14 cellular contexts compared by ENCODE assay signal in genomic region chr12:50442178-50442908, GRCh38. TPM values are rescaled to one million over a fixed set of nuclear protein-coding genes. Genes with fewer than 3 reads are reported as not detected.
DNase-seq lines count a peak whose midpoint lies in the region; ATAC-seq lines count a peak whose summit lies in the region.
"Had no signal": no experiment of that assay in that cellular context is flagged by ENCODE, and none has a peak within 500 bp of the region (broad histone marks: within the 10 kb centered on the region; RNA-seq: fewer than 3 reads in every experiment).

No MANE protein-coding gene starts in this region.

- peak overlapping the region; percentile 25 for H3K27ac Mint-ChIP-seq in activated CD4-positive, alpha-beta memory T cell treated with anti-CD3 and anti-CD28 coated beads, Interleukin-2, amount 10 ng/mL, durations not matched to agents 7 days and 5 days
- H3K27ac Mint-ChIP-seq in memory B cell, result peak overlapping the region; percentile 15
- H3K27ac Mint-ChIP-seq in naive thymus-derived CD4-positive, alpha-beta T cell, result peak overlapping the region in 4 of 9 donors; percentile 1 to 51 (median 22)

- H3K4me1 Mint-ChIP-seq in activated CD4-positive, alpha-beta memory T cell treated with anti-CD3 and anti-CD28 coated beads, Interleukin-2, amount 10 ng/mL, durations not matched to agents 7 days and 5 days, result peaks cover 21% of the 10 kb centered on the region
- H3K4me1 Mint-ChIP-seq in memory B cell, result peaks cover 3% of the 10 kb centered on the region
- H3K4me1 Mint-ChIP-seq in naive thymus-derived CD4-positive, alpha-beta T cell, result peaks cover 0 to 7% (median 0%) of the 10 kb centered on the region in 7 donors
- H3K4me1 Mint-ChIP-seq: neural crest cell had no signal

- no peaks in the 10 kb centered on the region for H3K9me3 ChIP-seq in naive thymus-derived CD4-positive, alpha-beta T cell (ENCODE audit: control insufficient read depth in 2 of 3, low read length in 3 of 3)
- H3K9me3 ChIP-seq: lower lobe of right lung had no signal

- peak; percentile 37 for ATAC-seq in GM18858 (IDR thresholded peaks at IDR 0.05; ENCODE audit: unreplicated experiment)
- no peak for ATAC-seq in memory B cell (ENCODE audit: low read depth)
- ATAC-seq in naive thymus-derived CD4-positive, alpha-beta T cell, result no peak
- ATAC-seq in HG03097 (IDR thresholded peaks at IDR 0.05; ENCODE audit: low FRiP score, unreplicated experiment), result no peak
- ATAC-seq: lower lobe of right lung had no signal

- H3K27ac ChIP-seq in naive thymus-derived CD4-positive, alpha-beta T cell (ENCODE audit: low read depth, low read length), result no peak overlapping the region
- H3K27ac ChIP-seq: HL-60, lower lobe of right lung had no signal

- CTCF ChIA-PET in activated CD4-positive, alpha-beta memory T cell treated with anti-CD3 and anti-CD28 coated beads, Interleukin-2, amount 10 ng/mL, durations not matched to agents 7 days and 5 days (lab: Charles Lee), result no interaction called here
- CTCF ChIA-PET in naive thymus-derived CD4-positive, alpha-beta T cell (lab: Charles Lee), result interaction anchor here (0.5 kb wide), 1 partner anchor 25 kb away, joined by 3 read pairs; no protein-coding TSS in a partner anchor

- H3K36me3 Mint-ChIP-seq in activated CD4-positive, alpha-beta memory T cell treated with anti-CD3 and anti-CD28 coated beads, Interleukin-2, amount 10 ng/mL, durations not matched to agents 7 days and 5 days (ENCODE audit: low read depth), result peaks cover 57% of the 10 kb centered on the region
- peaks cover 22% of the 10 kb centered on the region for H3K36me3 Mint-ChIP-seq in memory B cell
- peaks cover 0 to 45% (median 17%) of the 10 kb centered on the region in 5 donors for H3K36me3 Mint-ChIP-seq in naive thymus-derived CD4-positive, alpha-beta T cell

- H3K36me3 ChIP-seq in naive thymus-derived CD4-positive, alpha-beta T cell (ENCODE audit: control insufficient read depth in 2 of 3, insufficient read depth in 3 of 3, low read length in 3 of 3), result peaks cover 0 to 53% (median 7%) of the 10 kb centered on the region in 3 experiments

- H3K27me3 Mint-ChIP-seq in activated CD4-positive, alpha-beta memory T cell treated with anti-CD3 and anti-CD28 coated beads, Interleukin-2, amount 10 ng/mL, durations not matched to agents 7 days and 5 days, result no peaks in the 10 kb centered on the region
- H3K27me3 Mint-ChIP-seq in memory B cell, result no peaks in the 10 kb centered on the region
- no peaks in the 10 kb centered on the region for H3K27me3 Mint-ChIP-seq in naive thymus-derived CD4-positive, alpha-beta T cell

- intact Hi-C loops in naive thymus-derived CD4-positive, alpha-beta T cell (cut with micrococcal nuclease), result no loop called here

- no peak overlapping the region for H3K4me3 ChIP-seq in naive thymus-derived CD4-positive, alpha-beta T cell (ENCODE audit: low read length)
- H3K4me3 ChIP-seq: lower lobe of right lung had no signal

- H3K27me3 ChIP-seq in naive thymus-derived CD4-positive, alpha-beta T cell (ENCODE audit: control insufficient read depth in 2 of 2, insufficient read depth in 2 of 2, low read length in 2 of 2), result no peaks in the 10 kb centered on the region

- no peaks in the 10 kb centered on the region for H3K9me3 Mint-ChIP-seq in activated CD4-positive, alpha-beta memory T cell treated with anti-CD3 and anti-CD28 coated beads, Interleukin-2, amount 10 ng/mL, durations not matched to agents 7 days and 5 days
- H3K9me3 Mint-ChIP-seq in memory B cell, result no peaks in the 10 kb centered on the region
- no peaks in the 10 kb centered on the region for H3K9me3 Mint-ChIP-seq in naive thymus-derived CD4-positive, alpha-beta T cell
- H3K9me3 Mint-ChIP-seq: neural crest cell had no signal

- POLR2A ChIA-PET in activated CD4-positive, alpha-beta memory T cell treated with anti-CD3 and anti-CD28 coated beads, Interleukin-2, amount 10 ng/mL, durations not matched to agents 7 days and 5 days (lab: Charles Lee), result no interaction called here
- POLR2A ChIA-PET in naive thymus-derived CD4-positive, alpha-beta T cell (lab: Charles Lee), result no interaction called here

- DNase-seq in D341Med (ENCODE audit: low spot score) (peak; percentile 17), memory B cell (ENCODE audit: low spot score in 2 of 2) (no peak), activated gamma-delta T cell treated with Interleukin-2 at 50 U/mL for 16 hours (no peak)
- no peak for DNase-seq in activated CD4-positive, alpha-beta memory T cell treated with anti-CD3 and anti-CD28 coated beads, Interleukin-2, amount 10 ng/mL, durations not matched to agents 7 days and 5 days
- DNase-seq in naive thymus-derived CD4-positive, alpha-beta T cell, result no peak
- DNase-seq: activated CD4-positive, alpha-beta T cell treated with anti-CD3 and anti-CD28 coated beads, Interleukin-2, amount 50 U/mL, for 48 hours; dermis blood vessel endothelial cell; lower lobe of right lung; NCI-H526 had no signal

- no peak overlapping the region for H3K4me3 Mint-ChIP-seq in activated CD4-positive, alpha-beta memory T cell treated with anti-CD3 and anti-CD28 coated beads, Interleukin-2, amount 10 ng/mL, durations not matched to agents 7 days and 5 days
- no peak overlapping the region for H3K4me3 Mint-ChIP-seq in memory B cell
- no peak overlapping the region for H3K4me3 Mint-ChIP-seq in naive thymus-derived CD4-positive, alpha-beta T cell
- H3K4me3 Mint-ChIP-seq: neural crest cell had no signal

- H3K4me1 ChIP-seq in naive thymus-derived CD4-positive, alpha-beta T cell (ENCODE audit: control insufficient read depth in 2 of 2, insufficient read depth in 2 of 2, low read length in 2 of 2), result no peaks in the 10 kb centered on the region
- H3K4me1 ChIP-seq: lower lobe of right lung had no signal

RNA-seq across cellular contexts. Expression of gene LARP4, which starts 41.7 kb away (rescaled TPM):
- total RNA-seq in activated CD4-positive, alpha-beta memory T cell treated with anti-CD3 and anti-CD28 coated beads, Interleukin-2, amount 10 ng/mL, durations not matched to agents 7 days and 5 days, result 10 to 100 TPM; 43.1 to 45.8 TPM
- total RNA-seq in naive thymus-derived CD4-positive, alpha-beta T cell, result 10 to 100 TPM; 22.1 to 68.9 (median 38.4) TPM
- polyA plus RNA-seq in naive thymus-derived CD4-positive, alpha-beta T cell, result 10 to 100 TPM; 18.7 to 23.7 TPM

RNA-seq across cellular contexts. Expression of gene FAM186A, which starts 45.9 kb away (rescaled TPM):
- total RNA-seq in activated CD4-positive, alpha-beta memory T cell treated with anti-CD3 and anti-CD28 coated beads, Interleukin-2, amount 10 ng/mL, durations not matched to agents 7 days and 5 days, result not detected
- total RNA-seq in naive thymus-derived CD4-positive, alpha-beta T cell, result not detected
- polyA plus RNA-seq in naive thymus-derived CD4-positive, alpha-beta T cell, result under 1 TPM in 1 of 2 donors, not detected in 1; 0.06 TPM
- total RNA-seq: dermis blood vessel endothelial cell, LHCN-M2, lower lobe of right lung, neural crest cell had no signal
